In genomic region chr22:19292262-19293230, GRCh38 we compare ENCODE assay signal across 1 cellular context.
A peak's percentile ranks its signal among the peaks of the same experiment; 100 is the strongest.
TF ChIP-seq lines count a peak whose summit lies in the region.

No MANE protein-coding gene starts in this region.

TF ChIP-seq in K562, 482 proteins besides CTCF, POLR2A, EP300 and RAD21 (continued from another document and continues in another):
- TF ChIP-seq ZMIZ1 (IDR thresholded peaks at IDR 0.05; ENCODE audit: low read depth in 2 of 2, low read length in 2 of 2) (no peak), ZNF175 (CRISPR knock-in tag; IDR thresholded peaks at IDR 0.05; ENCODE audit: low read depth) (no peak), ZNF274 (IDR thresholded peaks at IDR 0.05; ENCODE audit: borderline replicate concordance, low read depth, low read length) (no peak), SNIP1 (IDR thresholded peaks at IDR 0.05; ENCODE audit: low read depth) (no peak), PPARD (CRISPR knock-in tag; IDR thresholded peaks at IDR 0.05) (no peak), FOXM1 (IDR thresholded peaks at IDR 0.05; ENCODE audit: low read depth) (no peak), FOXM1 (CRISPR knock-in tag; IDR thresholded peaks at IDR 0.05; ENCODE audit: low read depth) (no peak), USF2 (CRISPR knock-in tag; IDR thresholded peaks at IDR 0.05) (no peak), SAFB (IDR thresholded peaks at IDR 0.05; ENCODE audit: borderline replicate concordance, low read depth, low read length) (no peak), ZNF586 (CRISPR knock-in tag; conservative IDR thresholded peaks at IDR 0.05) (no peak), SRSF9 (IDR thresholded peaks at IDR 0.05; ENCODE audit: borderline replicate concordance, low read depth, low read length) (no peak), ZNF318 (IDR thresholded peaks at IDR 0.05; ENCODE audit: borderline replicate concordance in 1 of 2, low read depth in 1 of 2) (no peak), ZNF311 (CRISPR knock-in tag; IDR thresholded peaks at IDR 0.05) (no peak), CREBBP (IDR thresholded peaks at IDR 0.05; ENCODE audit: low read depth, low read length) (no peak), HNRNPLL (IDR thresholded peaks at IDR 0.05; ENCODE audit: low read depth, low read length, poor library complexity, severe bottlenecking) (no peak), ZNF121 (CRISPR knock-in tag; conservative IDR thresholded peaks at IDR 0.05) (no peak; the same call in 1 of the 2 replicates), ZNF764 (CRISPR knock-in tag; IDR thresholded peaks at IDR 0.05; ENCODE audit: low read depth) (no peak), RBM14 (IDR thresholded peaks at IDR 0.05; ENCODE audit: borderline replicate concordance, insufficient read depth, low read depth, low read length) (no peak), HNRNPK (IDR thresholded peaks at IDR 0.05; ENCODE audit: low read depth, low read length, poor library complexity, severe bottlenecking) (no peak), NFE2 (IDR thresholded peaks at IDR 0.05; ENCODE audit: low read depth) (no peak), KHSRP (IDR thresholded peaks at IDR 0.05) (no peak), ZNF24 (IDR thresholded peaks at IDR 0.05) (no peak), NONO (IDR thresholded peaks at IDR 0.05; ENCODE audit: low read depth in 2 of 2, low read length in 1 of 2) (0 out of 4 replicates have a peak, but pooled peaks of 1 of the 2 experiments have one; percentile 9), ZNF655 (CRISPR knock-in tag; IDR thresholded peaks at IDR 0.05) (no peak), SREBF1 (IDR thresholded peaks at IDR 0.05; ENCODE audit: borderline replicate concordance, low read depth, low read length) (no peak), TBL1XR1 (IDR thresholded peaks at IDR 0.05; ENCODE audit: low read length in 2 of 2) (0 out of 4 replicates have a peak, but pooled peaks of 1 of the 2 experiments have one; percentile 4), MTA2 (IDR thresholded peaks at IDR 0.05; ENCODE audit: low read depth) (no peak)
- TF ChIP-seq, protein P1, sequence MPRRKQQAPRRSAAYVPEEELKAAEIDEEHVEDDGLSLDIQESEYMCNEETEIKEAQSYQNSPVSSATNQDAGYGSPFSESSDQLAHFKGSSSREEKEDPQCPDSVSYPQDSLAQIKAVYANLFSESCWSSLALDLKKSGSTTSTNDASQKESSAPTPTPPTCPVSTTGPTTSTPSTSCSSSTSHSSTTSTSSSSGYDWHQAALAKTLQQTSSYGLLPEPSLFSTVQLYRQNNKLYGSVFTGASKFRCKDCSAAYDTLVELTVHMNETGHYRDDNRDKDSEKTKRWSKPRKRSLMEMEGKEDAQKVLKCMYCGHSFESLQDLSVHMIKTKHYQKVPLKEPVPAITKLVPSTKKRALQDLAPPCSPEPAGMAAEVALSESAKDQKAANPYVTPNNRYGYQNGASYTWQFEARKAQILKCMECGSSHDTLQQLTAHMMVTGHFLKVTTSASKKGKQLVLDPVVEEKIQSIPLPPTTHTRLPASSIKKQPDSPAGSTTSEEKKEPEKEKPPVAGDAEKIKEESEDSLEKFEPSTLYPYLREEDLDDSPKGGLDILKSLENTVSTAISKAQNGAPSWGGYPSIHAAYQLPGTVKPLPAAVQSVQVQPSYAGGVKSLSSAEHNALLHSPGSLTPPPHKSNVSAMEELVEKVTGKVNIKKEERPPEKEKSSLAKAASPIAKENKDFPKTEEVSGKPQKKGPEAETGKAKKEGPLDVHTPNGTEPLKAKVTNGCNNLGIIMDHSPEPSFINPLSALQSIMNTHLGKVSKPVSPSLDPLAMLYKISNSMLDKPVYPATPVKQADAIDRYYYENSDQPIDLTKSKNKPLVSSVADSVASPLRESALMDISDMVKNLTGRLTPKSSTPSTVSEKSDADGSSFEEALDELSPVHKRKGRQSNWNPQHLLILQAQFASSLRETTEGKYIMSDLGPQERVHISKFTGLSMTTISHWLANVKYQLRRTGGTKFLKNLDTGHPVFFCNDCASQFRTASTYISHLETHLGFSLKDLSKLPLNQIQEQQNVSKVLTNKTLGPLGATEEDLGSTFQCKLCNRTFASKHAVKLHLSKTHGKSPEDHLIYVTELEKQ (CRISPR knock-in tag; IDR thresholded peaks at IDR 0.05): no peak
- TF ChIP-seq, protein P2, sequence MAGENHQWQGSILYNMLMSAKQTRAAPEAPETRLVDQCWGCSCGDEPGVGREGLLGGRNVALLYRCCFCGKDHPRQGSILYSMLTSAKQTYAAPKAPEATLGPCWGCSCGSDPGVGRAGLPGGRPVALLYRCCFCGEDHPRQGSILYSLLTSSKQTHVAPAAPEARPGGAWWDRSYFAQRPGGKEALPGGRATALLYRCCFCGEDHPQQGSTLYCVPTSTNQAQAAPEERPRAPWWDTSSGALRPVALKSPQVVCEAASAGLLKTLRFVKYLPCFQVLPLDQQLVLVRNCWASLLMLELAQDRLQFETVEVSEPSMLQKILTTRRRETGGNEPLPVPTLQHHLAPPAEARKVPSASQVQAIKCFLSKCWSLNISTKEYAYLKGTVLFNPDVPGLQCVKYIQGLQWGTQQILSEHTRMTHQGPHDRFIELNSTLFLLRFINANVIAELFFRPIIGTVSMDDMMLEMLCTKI (IDR thresholded peaks at IDR 0.05; ENCODE audit: partially characterized antibody): no peak
- TF ChIP-seq, protein P3, sequence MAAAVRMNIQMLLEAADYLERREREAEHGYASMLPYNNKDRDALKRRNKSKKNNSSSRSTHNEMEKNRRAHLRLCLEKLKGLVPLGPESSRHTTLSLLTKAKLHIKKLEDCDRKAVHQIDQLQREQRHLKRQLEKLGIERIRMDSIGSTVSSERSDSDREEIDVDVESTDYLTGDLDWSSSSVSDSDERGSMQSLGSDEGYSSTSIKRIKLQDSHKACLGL (CRISPR knock-in tag; IDR thresholded peaks at IDR 0.05; ENCODE audit: borderline replicate concordance, poor library complexity, severe bottlenecking): no peak
- TF ChIP-seq, protein P4, sequence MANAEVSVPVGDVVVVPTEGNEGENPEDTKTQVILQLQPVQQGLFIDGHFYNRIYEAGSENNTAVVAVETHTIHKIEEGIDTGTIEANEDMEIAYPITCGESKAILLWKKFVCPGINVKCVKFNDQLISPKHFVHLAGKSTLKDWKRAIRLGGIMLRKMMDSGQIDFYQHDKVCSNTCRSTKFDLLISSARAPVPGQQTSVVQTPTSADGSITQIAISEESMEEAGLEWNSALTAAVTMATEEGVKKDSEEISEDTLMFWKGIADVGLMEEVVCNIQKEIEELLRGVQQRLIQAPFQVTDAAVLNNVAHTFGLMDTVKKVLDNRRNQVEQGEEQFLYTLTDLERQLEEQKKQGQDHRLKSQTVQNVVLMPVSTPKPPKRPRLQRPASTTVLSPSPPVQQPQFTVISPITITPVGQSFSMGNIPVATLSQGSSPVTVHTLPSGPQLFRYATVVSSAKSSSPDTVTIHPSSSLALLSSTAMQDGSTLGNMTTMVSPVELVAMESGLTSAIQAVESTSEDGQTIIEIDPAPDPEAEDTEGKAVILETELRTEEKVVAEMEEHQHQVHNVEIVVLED (CRISPR knock-in tag; IDR thresholded peaks at IDR 0.05): no peak
- TF ChIP-seq, protein P5, sequence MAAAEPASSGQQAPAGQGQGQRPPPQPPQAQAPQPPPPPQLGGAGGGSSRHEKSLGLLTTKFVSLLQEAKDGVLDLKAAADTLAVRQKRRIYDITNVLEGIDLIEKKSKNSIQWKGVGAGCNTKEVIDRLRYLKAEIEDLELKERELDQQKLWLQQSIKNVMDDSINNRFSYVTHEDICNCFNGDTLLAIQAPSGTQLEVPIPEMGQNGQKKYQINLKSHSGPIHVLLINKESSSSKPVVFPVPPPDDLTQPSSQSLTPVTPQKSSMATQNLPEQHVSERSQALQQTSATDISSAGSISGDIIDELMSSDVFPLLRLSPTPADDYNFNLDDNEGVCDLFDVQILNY (CRISPR knock-in tag; IDR thresholded peaks at IDR 0.05): peak; percentile 22; the same call in 1 of the 2 replicates
